27 cellular contexts compared by ENCODE assay signal in the genomic region with DNA sequence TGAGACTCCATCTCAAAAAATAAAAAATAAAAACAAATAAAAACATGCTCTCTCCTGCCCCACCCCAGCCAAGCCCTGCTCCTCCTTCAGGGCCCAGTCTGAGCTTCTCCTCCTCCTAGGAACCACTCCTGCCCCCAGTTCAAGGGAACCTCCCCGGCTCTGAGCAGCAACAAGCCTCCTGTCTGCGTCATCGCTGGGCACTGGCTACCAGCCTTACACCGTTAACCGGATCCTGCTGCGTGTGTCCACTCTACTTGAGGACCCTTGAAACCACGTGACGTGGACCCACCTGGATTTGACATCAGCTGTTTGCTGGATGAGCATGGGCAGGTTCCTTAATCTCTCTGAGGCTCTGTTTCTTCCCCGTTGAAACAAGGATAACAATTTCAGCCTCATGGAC. TPM values are rescaled to one million over a fixed set of nuclear protein-coding genes. Genes with fewer than 3 reads are reported as not detected.
"Had no signal": no experiment of that assay in that cellular context is flagged by ENCODE, and none has a peak within 500 bp of the region (broad histone marks: within the 10 kb centered on the region; RNA-seq: fewer than 3 reads in every experiment).

No MANE protein-coding gene starts in this region.

- ATAC-seq: activated CD8-positive, alpha-beta T cell treated with anti-CD3 and anti-CD28 coated beads, Interleukin-2, amount 10 ng/mL, durations not matched to agents 7 days and 5 days; PC-3; T-helper 17 cell; WTC11 had no signal

- DNase-seq: activated CD4-positive, alpha-beta T cell treated with anti-CD3 and anti-CD28 coated beads for 48 hours; activated CD4-positive, alpha-beta T cell treated with anti-CD3 and anti-CD28 coated beads, Interleukin-2, amount 50 U/mL, for 4 hours; activated CD4-positive, CD25-positive, alpha-beta regulatory T cell treated with anti-CD3 and anti-CD28 coated beads, Interleukin-2, amount 50 U/mL, for 72 hours; activated CD8-positive, alpha-beta memory T cell treated with anti-CD3 and anti-CD28 coated beads, Interleukin-2, amount 50 U/mL, for 48 hours; activated CD8-positive, alpha-beta T cell treated with anti-CD3 and anti-CD28 coated beads, Interleukin-2, amount 10 ng/mL, durations not matched to agents 7 days and 5 days; activated naive CD4-positive, alpha-beta T cell treated with anti-CD3 and anti-CD28 coated beads, Interleukin-2, amount 50 U/mL, for 16 hours; activated naive CD8-positive, alpha-beta T cell treated with anti-CD3 and anti-CD28 coated beads, Interleukin-2, amount 10 ng/mL, durations not matched to agents 7 days and 5 days; activated T-cell treated with anti-CD3 and anti-CD28 coated beads, Interleukin-2, amount 50 U/mL, for 1 hour; adrenal gland; anterior cingulate cortex; cerebellar nuclear complex; colonic mucosa; Karpas-422; MM.1S; NCI-H1694; NCI-H2081; NCI-H2171; NCI-H2227 treated with DMSO at 0.1 percent for 48 hours; NCI-H446 treated with DMSO at 0.1 percent for 48 hours; NCI-H524 treated with DMSO at 0.1 percent for 48 hours; NCI-H82; PC-3; SIG-M5; T-helper 17 cell; T-helper 9 cell had no signal

- H3K4me1 ChIP-seq: adrenal gland, colonic mucosa had no signal

- H3K27me3 ChIP-seq: adrenal gland, colonic mucosa had no signal

- H3K27ac ChIP-seq: adrenal gland, colonic mucosa had no signal

- H3K9me3 ChIP-seq: adrenal gland, colonic mucosa had no signal

- H3K4me3 ChIP-seq: adrenal gland, colonic mucosa had no signal

- H3K36me3 ChIP-seq: adrenal gland, colonic mucosa had no signal

RNA-seq across cellular contexts. Expression of a gene that starts 1.6 kb away (rescaled TPM):
- total RNA-seq: activated CD8-positive, alpha-beta T cell treated with anti-CD3 and anti-CD28 coated beads, Interleukin-2, amount 10 ng/mL, durations not matched to agents 7 days and 5 days; activated naive CD8-positive, alpha-beta T cell treated with anti-CD3 and anti-CD28 coated beads, Interleukin-2, amount 10 ng/mL, durations not matched to agents 7 days and 5 days; adrenal gland; cardiac septum; colonic mucosa; PC-3; T-helper 17 cell; WTC11 had no signal
